In the genomic region with DNA sequence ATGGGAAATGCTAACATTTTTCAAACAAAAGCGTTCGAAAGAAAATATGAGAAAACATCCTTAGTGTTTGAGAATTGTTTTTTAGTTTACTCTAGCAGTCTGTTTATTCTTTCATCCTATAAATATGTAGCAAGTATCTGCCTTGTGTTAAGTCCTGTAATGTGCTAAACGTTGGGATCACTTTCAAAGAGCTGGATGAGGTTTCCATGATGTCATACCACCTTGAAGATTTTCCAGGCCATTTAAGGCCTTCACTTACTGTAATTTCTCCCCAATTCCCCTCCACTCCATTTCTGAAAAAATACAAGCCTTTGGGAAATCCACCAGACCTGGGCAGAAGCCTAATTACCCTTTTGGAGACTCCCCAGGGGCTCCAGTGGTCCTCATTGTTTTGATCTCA, we compare ENCODE assay signal across 15 cellular contexts. TPM values are rescaled to one million over a fixed set of nuclear protein-coding genes. Genes with fewer than 3 reads are reported as not detected.
DNase-seq lines count a peak whose midpoint lies in the region; ATAC-seq, FAIRE-seq and TF ChIP-seq lines count a peak whose summit lies in the region.
"Had no signal": no experiment of that assay in that cellular context is flagged by ENCODE, and none has a peak within 500 bp of the region (broad histone marks: within the 10 kb centered on the region; RNA-seq: fewer than 3 reads in every experiment).

No MANE protein-coding gene starts in this region.

- TF ChIP-seq POLR2A in endothelial cell of umbilical vein (IDR thresholded peaks at IDR 0.05; ENCODE audit: low read depth, low read length) = no peak

- peak overlapping the region; percentile 76 for H3K27ac Mint-ChIP-seq in stimulated activated effector memory CD8-positive, alpha-beta T cell treated with anti-CD3 and anti-CD28 coated beads, Interleukin-12 subunit alpha, Interleukin-12 subunit beta, amount 100 ng/mL, for 72 hours

- no peaks in the 10 kb centered on the region for H4K20me1 ChIP-seq in endothelial cell of umbilical vein (replicated peaks; ENCODE audit: control insufficient read depth, extremely low read depth, insufficient read depth, low read length)

- TF ChIP-seq CTCF in endothelial cell of umbilical vein (IDR thresholded peaks at IDR 0.05; ENCODE audit: extremely low read depth in 1 of 2, insufficient read depth in 1 of 2, low read depth in 1 of 2, low read length in 2 of 2) = no peak

- peak; percentile 2 for ATAC-seq in GM21717 (IDR thresholded peaks at IDR 0.05; ENCODE audit: unreplicated experiment)
- ATAC-seq in stimulated activated effector memory CD8-positive, alpha-beta T cell treated with anti-CD3 and anti-CD28 coated beads, Interleukin-12 subunit alpha, Interleukin-12 subunit beta, amount 100 ng/mL, for 72 hours = no peak
- no peak for ATAC-seq in GM19452 (IDR thresholded peaks at IDR 0.05; ENCODE audit: unreplicated experiment)
- ATAC-seq in GM18502 (IDR thresholded peaks at IDR 0.05; ENCODE audit: poor library complexity, unreplicated experiment) = no peak

- H3K79me2 ChIP-seq in endothelial cell of umbilical vein (ENCODE audit: control insufficient read depth, insufficient read depth, low read length) = no peaks in the 10 kb centered on the region

- H3K4me1 ChIP-seq in endothelial cell of umbilical vein (ENCODE audit: control insufficient read depth, extremely low read depth, insufficient read depth, low read length) = peaks cover 30% of the 10 kb centered on the region

- H3K9me1 ChIP-seq in endothelial cell of umbilical vein (replicated peaks; ENCODE audit: control insufficient read depth, extremely low read depth, insufficient read depth, low read length) = no peaks in the 10 kb centered on the region

- dilution Hi-C loops in endothelial cell of umbilical vein (cut with MboI; ENCODE audit: extremely low pct_ligation_motif_present, low sequenced_read_pairs) = no loop called here

- POLR2A ChIA-PET in endothelial cell of umbilical vein (lab: Charles Lee) = interaction anchor here (2.9 kb wide), 1 partner anchor 24 kb away, joined by 8 read pairs; a partner anchor contains a TSS

- peaks cover 21% of the 10 kb centered on the region for H3K4me1 Mint-ChIP-seq in stimulated activated effector memory CD8-positive, alpha-beta T cell treated with anti-CD3 and anti-CD28 coated beads, Interleukin-12 subunit alpha, Interleukin-12 subunit beta, amount 100 ng/mL, for 72 hours
- H3K4me1 Mint-ChIP-seq: CD8-positive, alpha-beta memory T cell had no signal

- FAIRE-seq in endothelial cell of umbilical vein (lab: Jason Lieb, UNC) = no peak
- FAIRE-seq: frontal cortex had no signal

- no peak overlapping the region for H2AFZ ChIP-seq in endothelial cell of umbilical vein (ENCODE audit: low read depth, low read length)

- intact Hi-C loops in endothelial cell of umbilical vein (cut with micrococcal nuclease) = no loop called here

- CTCF ChIA-PET in endothelial cell of umbilical vein (lab: Charles Lee) = interaction anchor here (1.0 to 1.7 kb wide), 3 partner anchors 10 to 454 kb away, joined by 3 to 10 read pairs (median 4); a partner anchor contains a TSS

- peak; percentile 11 for DNase-seq in NCI-H69 (lab: John Stamatoyannopoulos, UW)
- no peak for DNase-seq in endothelial cell of umbilical vein (ENCODE audit: low read depth, low spot score)
- DNase-seq in stimulated activated effector memory CD8-positive, alpha-beta T cell treated with anti-CD3 and anti-CD28 coated beads, Interleukin-12 subunit alpha, Interleukin-12 subunit beta, amount 100 ng/mL, for 72 hours (ENCODE audit: low spot score in 2 of 2) = no peak
- DNase-seq in HK-2 (ENCODE audit: unreplicated experiment) = no peak
- DNase-seq: activated CD4-positive, alpha-beta T cell treated with anti-CD3 and anti-CD28 coated beads, Interleukin-2, amount 10 ng/mL, durations not matched to agents 24 days and 14 days; activated effector memory CD4-positive, alpha-beta T cell treated with anti-CD3 and anti-CD28 coated beads, Interleukin-2, amount 50 U/mL, for 16 hours; CD8-positive, alpha-beta memory T cell; islet precursor cell; stimulated activated CD4-positive, alpha-beta T cell treated with anti-CD3 and anti-CD28 coated beads, Interleukin-4, amount 100 ng/mL, for 1 hour; stimulated activated naive CD8-positive, alpha-beta T cell treated with anti-CD3 and anti-CD28 coated beads, Interleukin-15, Interleukin-2, amounts not matched to agents 100 U/mL and 50 U/mL, for 24 hours had no signal

- H3K4me3 Mint-ChIP-seq in stimulated activated effector memory CD8-positive, alpha-beta T cell treated with anti-CD3 and anti-CD28 coated beads, Interleukin-12 subunit alpha, Interleukin-12 subunit beta, amount 100 ng/mL, for 72 hours = peak overlapping the region; percentile 47
- H3K4me3 Mint-ChIP-seq: CD8-positive, alpha-beta memory T cell had no signal

- H3K36me3 Mint-ChIP-seq in stimulated activated effector memory CD8-positive, alpha-beta T cell treated with anti-CD3 and anti-CD28 coated beads, Interleukin-12 subunit alpha, Interleukin-12 subunit beta, amount 100 ng/mL, for 72 hours = no peaks in the 10 kb centered on the region
- H3K36me3 Mint-ChIP-seq: CD8-positive, alpha-beta memory T cell had no signal

- peak overlapping the region; percentile 90 for H3K4me2 ChIP-seq in endothelial cell of umbilical vein (ENCODE audit: insufficient read depth, low read length)

- no peak overlapping the region for H3K4me3 ChIP-seq in endothelial cell of umbilical vein (replicated peaks in 1 of 3; ENCODE audit: insufficient read depth in 1 of 3, low read depth in 1 of 3, low read length in 3 of 3)

- no peaks in the 10 kb centered on the region for H3K27me3 ChIP-seq in endothelial cell of umbilical vein (ENCODE audit: control insufficient read depth in 2 of 2, insufficient read depth in 2 of 2, low read length in 2 of 2)

- no peaks in the 10 kb centered on the region for H3K9me3 ChIP-seq in endothelial cell of umbilical vein (replicated peaks; ENCODE audit: control insufficient read depth, insufficient read depth, low read length)

- H3K27ac ChIP-seq in endothelial cell of umbilical vein (ENCODE audit: insufficient read depth, low read depth, low read length) = peak overlapping the region; percentile 96
- H3K27ac ChIP-seq: HL-60 had no signal

- H3K36me3 ChIP-seq in endothelial cell of umbilical vein (ENCODE audit: control insufficient read depth in 2 of 2, extremely low read depth in 1 of 2, insufficient read depth in 2 of 2, low read length in 2 of 2) = no peaks in the 10 kb centered on the region

- no TSS peak for BruUV-seq in endothelial cell of umbilical vein (replicated peaks; lab: Mats Ljungman, UMichigan)

- H3K9me3 Mint-ChIP-seq in stimulated activated effector memory CD8-positive, alpha-beta T cell treated with anti-CD3 and anti-CD28 coated beads, Interleukin-12 subunit alpha, Interleukin-12 subunit beta, amount 100 ng/mL, for 72 hours = no peaks in the 10 kb centered on the region

- no peak overlapping the region for H3K9ac ChIP-seq in endothelial cell of umbilical vein (replicated peaks; ENCODE audit: extremely low read depth, insufficient read depth, low read length)

TF ChIP-seq in endothelial cell of umbilical vein, 7 proteins besides CTCF, POLR2A, EP300 and RAD21:
- TF ChIP-seq, protein P1, sequence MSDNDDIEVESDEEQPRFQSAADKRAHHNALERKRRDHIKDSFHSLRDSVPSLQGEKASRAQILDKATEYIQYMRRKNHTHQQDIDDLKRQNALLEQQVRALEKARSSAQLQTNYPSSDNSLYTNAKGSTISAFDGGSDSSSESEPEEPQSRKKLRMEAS (IDR thresholded peaks at IDR 0.05; ENCODE audit: insufficient read depth, insufficient read length) = no peak
- TF ChIP-seq JUN (IDR thresholded peaks at IDR 0.05; ENCODE audit: borderline replicate concordance, insufficient read depth, insufficient read length, low read depth) (no peak), FOS (IDR thresholded peaks at IDR 0.05; ENCODE audit: borderline replicate concordance, insufficient read depth, low read length) (no peak), POLR2AphosphoS5 (IDR thresholded peaks at IDR 0.05; ENCODE audit: insufficient read depth, low read depth, low read length) (no peak), EZH2 (IDR thresholded peaks at IDR 0.05; ENCODE audit: borderline replicate concordance, low read depth, low read length, severe bottlenecking) (no peak), GATA2 (IDR thresholded peaks at IDR 0.05; ENCODE audit: insufficient read depth, insufficient read length, low read depth, low read length) (no peak), MYC (IDR thresholded peaks at IDR 0.05; ENCODE audit: low read depth, low read length) (no peak)

RNA-seq across cellular contexts. Expression of a gene that starts 24.2 kb away (rescaled TPM):
- 10.7 and 14.3 TPM in 2 replicates for total RNA-seq in endothelial cell of umbilical vein
- 9.0 and 11.4 TPM in 2 replicates for polyA plus RNA-seq in endothelial cell of umbilical vein
- polyA plus RNA-seq in endothelial cell of umbilical vein (2011; cell fraction: cytosol; rRNA removed) = 9.5 and 11.5 TPM in 2 replicates
- 7.0 and 7.9 TPM in 2 replicates for polyA plus RNA-seq in endothelial cell of umbilical vein (2011; cell fraction: nucleus; rRNA removed)
- 8.8 and 12.0 TPM in 2 replicates for polyA plus RNA-seq in endothelial cell of umbilical vein (2012)
- 10.8 and 13.0 TPM in 2 replicates for polyA minus RNA-seq in endothelial cell of umbilical vein
- polyA minus RNA-seq in endothelial cell of umbilical vein (2011; cell fraction: cytosol; rRNA and poly(A)+ RNA removed) = 1.3 TPM
- 15.4 and 17.1 TPM in 2 replicates for polyA minus RNA-seq in endothelial cell of umbilical vein (2011; cell fraction: nucleus; rRNA and poly(A)+ RNA removed)
